ENCODE assay signal across 17 cellular contexts in genomic region chr9:97563458-97564135, GRCh38.
DNase-seq lines count a peak whose midpoint lies in the region; ATAC-seq, FAIRE-seq and TF ChIP-seq lines count a peak whose summit lies in the region.
"Had no signal": no experiment of that assay in that cellular context is flagged by ENCODE, and none has a peak within 500 bp of the region (broad histone marks: within the 10 kb centered on the region; RNA-seq: fewer than 3 reads in every experiment).

No MANE protein-coding gene starts in this region.

- peaks cover 25% of the 10 kb centered on the region for H3K27me3 Mint-ChIP-seq in activated naive CD4-positive, alpha-beta T cell treated with anti-CD3 and anti-CD28 coated beads, Interleukin-2, amount 10 ng/mL, durations not matched to agents 7 days and 5 days

- FAIRE-seq in A549 (lab: Jason Lieb, UNC): no peak

- no peak for DNase-seq in A549 (ENCODE audit: low read depth in 1 of 2, low spot score in 1 of 2)
- DNase-seq in RPMI7951 (ENCODE audit: low read depth): peak; percentile 40
- peak; percentile 18 for DNase-seq in fibroblast of the aortic adventitia (ENCODE audit: low read depth)
- DNase-seq in pulmonary artery endothelial cell (ENCODE audit: low read depth, low spot score): peak; percentile 26
- DNase-seq in activated naive CD4-positive, alpha-beta T cell treated with anti-CD3 and anti-CD28 coated beads, Interleukin-2, amount 10 ng/mL, durations not matched to agents 7 days and 5 days: no peak
- no peak for DNase-seq in RWPE1 (ENCODE audit: low spot score)
- DNase-seq in NCI-H2107 treated with DMSO at 0.1 percent for 48 hours (lab: John Stamatoyannopoulos, UW; ENCODE audit: unreplicated experiment): no peak
- DNase-seq in NCI-H1417 (lab: John Stamatoyannopoulos, UW): no peak
- DNase-seq: activated gamma-delta T cell treated with Interleukin-2 at 50 U/mL for 16 hours, DND-41, glutamatergic neuron, MV-4-11, NCI-H748 treated with DMSO at 0.1 percent for 48 hours had no signal

- H3K27ac ChIP-seq in A549 (no peak overlapping the region), RWPE1 (no peak overlapping the region)
- H3K27ac ChIP-seq: SJSA1, suprapubic skin had no signal

- TF ChIP-seq POLR2A in A549 (IDR thresholded peaks at IDR 0.05; ENCODE audit: low read length): no peak

- no peak overlapping the region for H3K27ac Mint-ChIP-seq in activated naive CD4-positive, alpha-beta T cell treated with anti-CD3 and anti-CD28 coated beads, Interleukin-2, amount 10 ng/mL, durations not matched to agents 7 days and 5 days

- no peak for TF ChIP-seq RAD21 in A549 (conservative IDR thresholded peaks at IDR 0.05 in 1 of 2, IDR thresholded peaks at IDR 0.05 in 1 of 2)

- CTCF ChIA-PET in A549 (lab: Yijun Ruan, JAX): interaction anchor here (0.6 to 0.7 kb wide), 2 partner anchors 13 to 674 kb away, joined by 3 read pairs; no protein-coding TSS in a partner anchor
- CTCF ChIA-PET in activated naive CD4-positive, alpha-beta T cell treated with anti-CD3 and anti-CD28 coated beads, Interleukin-2, amount 10 ng/mL, durations not matched to agents 7 days and 5 days (lab: Charles Lee): no interaction called here
- CTCF ChIA-PET in RWPE1 (lab: Yijun Ruan, JAX): interaction anchor here (0.7 kb wide), 1 partner anchor 52 kb away, joined by 5 read pairs; no protein-coding TSS in a partner anchor

- H3K9me3 Mint-ChIP-seq in activated naive CD4-positive, alpha-beta T cell treated with anti-CD3 and anti-CD28 coated beads, Interleukin-2, amount 10 ng/mL, durations not matched to agents 7 days and 5 days: no peaks in the 10 kb centered on the region

- ATAC-seq in A549: no peak
- ATAC-seq: activated CD4-positive, CD25-positive, alpha-beta regulatory T cell treated with anti-CD3 and anti-CD28 coated beads, Interleukin-2, amount 50 U/mL, for 24 hours had no signal

- no peaks in the 10 kb centered on the region for H3K36me3 Mint-ChIP-seq in activated naive CD4-positive, alpha-beta T cell treated with anti-CD3 and anti-CD28 coated beads, Interleukin-2, amount 10 ng/mL, durations not matched to agents 7 days and 5 days

- H3K4me3 Mint-ChIP-seq in activated naive CD4-positive, alpha-beta T cell treated with anti-CD3 and anti-CD28 coated beads, Interleukin-2, amount 10 ng/mL, durations not matched to agents 7 days and 5 days: no peak overlapping the region

- TF ChIP-seq CTCF in A549 (IDR thresholded peaks at IDR 0.05): no peak
- no peak for TF ChIP-seq CTCF in fibroblast of the aortic adventitia (IDR thresholded peaks at IDR 0.05; ENCODE audit: insufficient read depth, low read length)
- TF ChIP-seq CTCF in RWPE1 (conservative IDR thresholded peaks at IDR 0.05; ENCODE audit: low read depth): no peak

- POLR2A ChIA-PET in A549 (lab: Yijun Ruan, JAX) (interaction anchor here (0.8 kb wide), 1 partner anchor 30 kb away, joined by 3 read pairs; no protein-coding TSS in a partner anchor), RWPE1 (lab: Yijun Ruan, JAX; ENCODE audit: low non-redundant PET) (no interaction called here)

- WGBS in A549 (ENCODE audit: missing lambda C conversion rate): 91% methylated on average over 13 of the region's 13 CpGs

- H3K4me1 ChIP-seq in A549: peaks cover 11% of the 10 kb centered on the region
- H3K4me1 ChIP-seq: SJSA1 had no signal

- H3K4me1 Mint-ChIP-seq in activated naive CD4-positive, alpha-beta T cell treated with anti-CD3 and anti-CD28 coated beads, Interleukin-2, amount 10 ng/mL, durations not matched to agents 7 days and 5 days: peaks cover 12% of the 10 kb centered on the region

- no peaks in the 10 kb centered on the region for H3K9me3 ChIP-seq in A549
- H3K9me3 ChIP-seq: SJSA1, suprapubic skin had no signal

- TF ChIP-seq EP300 in A549 (IDR thresholded peaks at IDR 0.05): no peak

- peak overlapping the region; percentile 61 for H3K4me2 ChIP-seq in A549

- H3K4me3 ChIP-seq in A549 (no peak overlapping the region), fibroblast of the aortic adventitia (ENCODE audit: low read depth, low read length) (no peak overlapping the region)
- H3K4me3 ChIP-seq: lung, SJSA1, suprapubic skin had no signal

TF ChIP-seq in A549, 52 proteins besides CTCF, POLR2A, EP300 and RAD21:
- TF ChIP-seq HOXB13 (CRISPR knock-in tag; IDR thresholded peaks at IDR 0.05; ENCODE audit: low read depth) (no peak), MAZ (IDR thresholded peaks at IDR 0.05; ENCODE audit: borderline replicate concordance, low read depth, low read length) (no peak), RNF2 (IDR thresholded peaks at IDR 0.05; ENCODE audit: borderline replicate concordance, low read depth) (no peak), ZC3H11A (IDR thresholded peaks at IDR 0.05) (no peak), NFE2L2 (conservative IDR thresholded peaks at IDR 0.05; ENCODE audit: low read length) (no peak), HOXB5 (CRISPR knock-in tag; IDR thresholded peaks at IDR 0.05) (no peak), PBX3 (IDR thresholded peaks at IDR 0.05) (no peak), MAX (IDR thresholded peaks at IDR 0.05) (no peak), FOXS1 (CRISPR knock-in tag; IDR thresholded peaks at IDR 0.05) (no peak), USF2 (IDR thresholded peaks at IDR 0.05) (no peak), RFX5 (IDR thresholded peaks at IDR 0.05) (no peak), KDM5A (IDR thresholded peaks at IDR 0.05) (no peak)
- TF ChIP-seq, protein P1, sequence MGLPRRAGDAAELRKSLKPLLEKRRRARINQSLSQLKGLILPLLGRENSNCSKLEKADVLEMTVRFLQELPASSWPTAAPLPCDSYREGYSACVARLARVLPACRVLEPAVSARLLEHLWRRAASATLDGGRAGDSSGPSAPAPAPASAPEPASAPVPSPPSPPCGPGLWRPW (IDR thresholded peaks at IDR 0.05): no peak
- TF ChIP-seq, protein P2, sequence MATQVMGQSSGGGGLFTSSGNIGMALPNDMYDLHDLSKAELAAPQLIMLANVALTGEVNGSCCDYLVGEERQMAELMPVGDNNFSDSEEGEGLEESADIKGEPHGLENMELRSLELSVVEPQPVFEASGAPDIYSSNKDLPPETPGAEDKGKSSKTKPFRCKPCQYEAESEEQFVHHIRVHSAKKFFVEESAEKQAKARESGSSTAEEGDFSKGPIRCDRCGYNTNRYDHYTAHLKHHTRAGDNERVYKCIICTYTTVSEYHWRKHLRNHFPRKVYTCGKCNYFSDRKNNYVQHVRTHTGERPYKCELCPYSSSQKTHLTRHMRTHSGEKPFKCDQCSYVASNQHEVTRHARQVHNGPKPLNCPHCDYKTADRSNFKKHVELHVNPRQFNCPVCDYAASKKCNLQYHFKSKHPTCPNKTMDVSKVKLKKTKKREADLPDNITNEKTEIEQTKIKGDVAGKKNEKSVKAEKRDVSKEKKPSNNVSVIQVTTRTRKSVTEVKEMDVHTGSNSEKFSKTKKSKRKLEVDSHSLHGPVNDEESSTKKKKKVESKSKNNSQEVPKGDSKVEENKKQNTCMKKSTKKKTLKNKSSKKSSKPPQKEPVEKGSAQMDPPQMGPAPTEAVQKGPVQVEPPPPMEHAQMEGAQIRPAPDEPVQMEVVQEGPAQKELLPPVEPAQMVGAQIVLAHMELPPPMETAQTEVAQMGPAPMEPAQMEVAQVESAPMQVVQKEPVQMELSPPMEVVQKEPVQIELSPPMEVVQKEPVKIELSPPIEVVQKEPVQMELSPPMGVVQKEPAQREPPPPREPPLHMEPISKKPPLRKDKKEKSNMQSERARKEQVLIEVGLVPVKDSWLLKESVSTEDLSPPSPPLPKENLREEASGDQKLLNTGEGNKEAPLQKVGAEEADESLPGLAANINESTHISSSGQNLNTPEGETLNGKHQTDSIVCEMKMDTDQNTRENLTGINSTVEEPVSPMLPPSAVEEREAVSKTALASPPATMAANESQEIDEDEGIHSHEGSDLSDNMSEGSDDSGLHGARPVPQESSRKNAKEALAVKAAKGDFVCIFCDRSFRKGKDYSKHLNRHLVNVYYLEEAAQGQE (IDR thresholded peaks at IDR 0.05): no peak
- TF ChIP-seq, protein P3, sequence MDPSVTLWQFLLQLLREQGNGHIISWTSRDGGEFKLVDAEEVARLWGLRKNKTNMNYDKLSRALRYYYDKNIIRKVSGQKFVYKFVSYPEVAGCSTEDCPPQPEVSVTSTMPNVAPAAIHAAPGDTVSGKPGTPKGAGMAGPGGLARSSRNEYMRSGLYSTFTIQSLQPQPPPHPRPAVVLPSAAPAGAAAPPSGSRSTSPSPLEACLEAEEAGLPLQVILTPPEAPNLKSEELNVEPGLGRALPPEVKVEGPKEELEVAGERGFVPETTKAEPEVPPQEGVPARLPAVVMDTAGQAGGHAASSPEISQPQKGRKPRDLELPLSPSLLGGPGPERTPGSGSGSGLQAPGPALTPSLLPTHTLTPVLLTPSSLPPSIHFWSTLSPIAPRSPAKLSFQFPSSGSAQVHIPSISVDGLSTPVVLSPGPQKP (IDR thresholded peaks at IDR 0.05; ENCODE audit: low read depth, low read length): no peak

Comparison
In these comparisons a context has a peak if more than half of its experiments do, and no peak if none do; other contexts are left out.
1. DNase-seq: peak in RPMI7951 (single experiment), fibroblast of the aortic adventitia (single experiment) and pulmonary artery endothelial cell (single experiment); none in A549 (0 of 2), activated naive CD4-positive, alpha-beta T cell treated with anti-CD3 and anti-CD28 coated beads, Interleukin-2, amount 10 ng/mL, durations not matched to agents 7 days and 5 days (single experiment), RWPE1 (single experiment), NCI-H2107 treated with DMSO at 0.1 percent for 48 hours (single experiment) and NCI-H1417 (0 of 3).